In the genomic region with DNA sequence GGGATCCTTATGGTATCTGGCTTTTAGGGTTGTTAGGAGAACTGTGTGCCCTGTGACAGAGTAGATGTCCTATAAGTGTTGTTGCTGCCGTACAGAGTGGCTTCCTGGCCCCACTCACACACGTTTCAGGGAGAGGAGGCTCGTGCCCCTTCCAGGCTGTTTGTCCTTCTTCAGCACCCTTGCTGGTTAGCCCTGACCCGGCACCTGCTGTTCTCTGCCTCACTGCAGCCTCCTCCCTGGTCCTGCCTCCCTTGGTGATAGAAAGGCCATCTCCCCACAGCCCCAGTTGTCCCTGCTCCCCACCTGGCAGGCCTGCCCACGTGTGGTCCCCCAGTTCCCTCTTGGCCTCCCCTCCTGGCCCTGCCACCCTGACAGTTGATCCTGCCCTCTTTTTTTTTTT, we compare ENCODE assay signal across 2 cellular contexts.
TF ChIP-seq lines count a peak whose summit lies in the region.

No MANE protein-coding gene starts in this region.

TF ChIP-seq in HepG2, 621 proteins besides CTCF, POLR2A, EP300 and RAD21:
- TF ChIP-seq ZNF543 (CRISPR knock-in tag; IDR thresholded peaks at IDR 0.05) (no peak), ZNF362 (CRISPR knock-in tag; IDR thresholded peaks at IDR 0.05; ENCODE audit: borderline replicate concordance) (0 out of 2 replicates have a peak, but pooled peaks have one; percentile 21), ZNF768 (CRISPR knock-in tag; IDR thresholded peaks at IDR 0.05) (peak; percentile 66; the same call in 1 of the 2 replicates)

TF ChIP-seq in WTC11, 78 proteins besides CTCF, POLR2A, EP300 and RAD21:
- TF ChIP-seq, protein P1, sequence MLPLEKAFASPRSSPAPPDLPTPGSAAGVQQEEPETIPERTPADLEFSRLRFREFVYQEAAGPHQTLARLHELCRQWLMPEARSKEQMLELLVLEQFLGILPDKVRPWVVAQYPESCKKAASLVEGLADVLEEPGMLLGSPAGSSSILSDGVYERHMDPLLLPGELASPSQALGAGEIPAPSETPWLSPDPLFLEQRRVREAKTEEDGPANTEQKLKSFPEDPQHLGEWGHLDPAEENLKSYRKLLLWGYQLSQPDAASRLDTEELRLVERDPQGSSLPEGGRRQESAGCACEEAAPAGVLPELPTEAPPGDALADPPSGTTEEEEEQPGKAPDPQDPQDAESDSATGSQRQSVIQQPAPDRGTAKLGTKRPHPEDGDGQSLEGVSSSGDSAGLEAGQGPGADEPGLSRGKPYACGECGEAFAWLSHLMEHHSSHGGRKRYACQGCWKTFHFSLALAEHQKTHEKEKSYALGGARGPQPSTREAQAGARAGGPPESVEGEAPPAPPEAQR (CRISPR knock-in tag; IDR thresholded peaks at IDR 0.05) = no peak
- TF ChIP-seq USF1 (CRISPR knock-in tag; IDR thresholded peaks at IDR 0.05) = no peak
- TF ChIP-seq, protein P2, sequence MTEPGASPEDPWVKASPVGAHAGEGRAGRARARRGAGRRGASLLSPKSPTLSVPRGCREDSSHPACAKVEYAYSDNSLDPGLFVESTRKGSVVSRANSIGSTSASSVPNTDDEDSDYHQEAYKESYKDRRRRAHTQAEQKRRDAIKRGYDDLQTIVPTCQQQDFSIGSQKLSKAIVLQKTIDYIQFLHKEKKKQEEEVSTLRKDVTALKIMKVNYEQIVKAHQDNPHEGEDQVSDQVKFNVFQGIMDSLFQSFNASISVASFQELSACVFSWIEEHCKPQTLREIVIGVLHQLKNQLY (CRISPR knock-in tag; IDR thresholded peaks at IDR 0.05) = no peak
- no peak for TF ChIP-seq JUN (CRISPR knock-in tag; IDR thresholded peaks at IDR 0.05)
- TF ChIP-seq TP53 (CRISPR knock-in tag; IDR thresholded peaks at IDR 0.05) = no peak
- TF ChIP-seq, protein P3, sequence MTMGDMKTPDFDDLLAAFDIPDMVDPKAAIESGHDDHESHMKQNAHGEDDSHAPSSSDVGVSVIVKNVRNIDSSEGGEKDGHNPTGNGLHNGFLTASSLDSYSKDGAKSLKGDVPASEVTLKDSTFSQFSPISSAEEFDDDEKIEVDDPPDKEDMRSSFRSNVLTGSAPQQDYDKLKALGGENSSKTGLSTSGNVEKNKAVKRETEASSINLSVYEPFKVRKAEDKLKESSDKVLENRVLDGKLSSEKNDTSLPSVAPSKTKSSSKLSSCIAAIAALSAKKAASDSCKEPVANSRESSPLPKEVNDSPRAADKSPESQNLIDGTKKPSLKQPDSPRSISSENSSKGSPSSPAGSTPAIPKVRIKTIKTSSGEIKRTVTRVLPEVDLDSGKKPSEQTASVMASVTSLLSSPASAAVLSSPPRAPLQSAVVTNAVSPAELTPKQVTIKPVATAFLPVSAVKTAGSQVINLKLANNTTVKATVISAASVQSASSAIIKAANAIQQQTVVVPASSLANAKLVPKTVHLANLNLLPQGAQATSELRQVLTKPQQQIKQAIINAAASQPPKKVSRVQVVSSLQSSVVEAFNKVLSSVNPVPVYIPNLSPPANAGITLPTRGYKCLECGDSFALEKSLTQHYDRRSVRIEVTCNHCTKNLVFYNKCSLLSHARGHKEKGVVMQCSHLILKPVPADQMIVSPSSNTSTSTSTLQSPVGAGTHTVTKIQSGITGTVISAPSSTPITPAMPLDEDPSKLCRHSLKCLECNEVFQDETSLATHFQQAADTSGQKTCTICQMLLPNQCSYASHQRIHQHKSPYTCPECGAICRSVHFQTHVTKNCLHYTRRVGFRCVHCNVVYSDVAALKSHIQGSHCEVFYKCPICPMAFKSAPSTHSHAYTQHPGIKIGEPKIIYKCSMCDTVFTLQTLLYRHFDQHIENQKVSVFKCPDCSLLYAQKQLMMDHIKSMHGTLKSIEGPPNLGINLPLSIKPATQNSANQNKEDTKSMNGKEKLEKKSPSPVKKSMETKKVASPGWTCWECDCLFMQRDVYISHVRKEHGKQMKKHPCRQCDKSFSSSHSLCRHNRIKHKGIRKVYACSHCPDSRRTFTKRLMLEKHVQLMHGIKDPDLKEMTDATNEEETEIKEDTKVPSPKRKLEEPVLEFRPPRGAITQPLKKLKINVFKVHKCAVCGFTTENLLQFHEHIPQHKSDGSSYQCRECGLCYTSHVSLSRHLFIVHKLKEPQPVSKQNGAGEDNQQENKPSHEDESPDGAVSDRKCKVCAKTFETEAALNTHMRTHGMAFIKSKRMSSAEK (CRISPR knock-in tag; IDR thresholded peaks at IDR 0.05; ENCODE audit: borderline replicate concordance) = no peak
- TF ChIP-seq CDX4 (CRISPR knock-in tag; IDR thresholded peaks at IDR 0.05; ENCODE audit: borderline replicate concordance) = no peak
- TF ChIP-seq CREM (CRISPR knock-in tag; IDR thresholded peaks at IDR 0.05) = no peak
- TF ChIP-seq SP1 (CRISPR knock-in tag; conservative IDR thresholded peaks at IDR 0.05) = no peak
- TF ChIP-seq EMX1 (CRISPR knock-in tag; IDR thresholded peaks at IDR 0.05) = no peak
- TF ChIP-seq, protein P4, sequence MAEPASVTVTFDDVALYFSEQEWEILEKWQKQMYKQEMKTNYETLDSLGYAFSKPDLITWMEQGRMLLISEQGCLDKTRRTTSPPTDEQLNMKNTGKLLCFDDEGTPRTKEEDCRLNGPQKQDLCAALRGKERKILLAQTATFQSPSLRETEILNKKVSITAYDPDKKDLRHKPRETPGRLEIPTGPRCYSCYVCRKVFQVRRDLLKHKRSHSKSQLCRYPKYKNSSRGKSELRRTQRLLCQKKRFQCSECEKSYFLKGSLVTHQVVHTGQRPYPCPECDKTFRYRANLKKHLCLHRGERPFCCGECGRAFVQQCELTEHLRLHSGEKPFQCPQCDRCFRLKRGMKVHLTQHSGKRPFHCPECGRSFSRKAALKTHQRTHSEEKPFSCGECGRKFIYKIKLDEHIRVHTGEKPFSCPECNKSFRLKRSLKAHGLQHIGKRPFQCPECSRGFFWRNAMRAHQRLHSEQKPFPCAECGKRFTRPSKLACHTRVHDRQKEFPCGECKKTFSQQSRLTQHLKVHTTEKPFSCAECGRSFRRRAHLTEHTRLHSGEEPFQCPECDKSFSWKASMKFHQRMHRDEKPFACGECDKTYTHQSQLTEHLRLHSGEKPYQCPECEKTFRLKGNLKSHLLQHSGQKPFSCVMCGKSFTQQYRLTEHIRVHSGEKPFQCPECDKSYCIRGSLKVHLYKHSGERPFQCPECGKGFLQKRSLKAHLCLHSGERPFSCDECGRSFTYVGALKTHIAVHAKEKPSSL (CRISPR knock-in tag; conservative IDR thresholded peaks at IDR 0.05) = no peak
